25 cellular contexts compared by ENCODE assay signal in genomic region chr3:67641451-67641850, GRCh38. TPM values are rescaled to one million over a fixed set of nuclear protein-coding genes. Genes with fewer than 3 reads are reported as not detected.
A peak's percentile ranks its signal among the peaks of the same experiment; 100 is the strongest.
DNase-seq lines count a peak whose midpoint lies in the region; ATAC-seq and TF ChIP-seq lines count a peak whose summit lies in the region.
"Had no signal": no experiment of that assay in that cellular context is flagged by ENCODE, and none has a peak within 500 bp of the region (broad histone marks: within the 10 kb centered on the region; RNA-seq: fewer than 3 reads in every experiment).

No MANE protein-coding gene starts in this region.

- no peaks in the 10 kb centered on the region for H3K27me3 ChIP-seq in CD4-positive, alpha-beta T cell (ENCODE audit: control insufficient read depth, insufficient read depth, low read length)
- no peaks in the 10 kb centered on the region for H3K27me3 ChIP-seq in right lobe of liver
- H3K27me3 ChIP-seq: BLaER1 treated with 17β-estradiol and CSF1 and Interleukin-3, amounts not matched to agents 10 nM and 100 nM; SJCRH30 had no signal

- peaks cover 74% of the 10 kb centered on the region for H3K4me1 Mint-ChIP-seq in activated T-cell treated with anti-CD3 and anti-CD28 coated beads, Interleukin-2, amount 50 U/mL, for 4 hours (ENCODE audit: low read depth)
- H3K4me1 Mint-ChIP-seq in activated T-helper 17 cell treated with anti-CD3 and anti-CD28 coated beads, Interleukin-2, amount 50 U/mL, for 72 hours, result peaks cover 30% of the 10 kb centered on the region
- H3K4me1 Mint-ChIP-seq in CD4-positive, alpha-beta T cell (ENCODE audit: low read depth), result peaks cover 92% of the 10 kb centered on the region

- peaks cover 0 to 3% (median 0%) of the 10 kb centered on the region in 4 donors for H3K36me3 ChIP-seq in right lobe of liver
- H3K36me3 ChIP-seq: SJCRH30 had no signal

- no peak overlapping the region for H3K4me3 Mint-ChIP-seq in activated T-cell treated with anti-CD3 and anti-CD28 coated beads, Interleukin-2, amount 50 U/mL, for 4 hours
- H3K4me3 Mint-ChIP-seq in activated T-helper 17 cell treated with anti-CD3 and anti-CD28 coated beads, Interleukin-2, amount 50 U/mL, for 72 hours, result no peak overlapping the region
- H3K4me3 Mint-ChIP-seq in CD4-positive, alpha-beta T cell, result no peak overlapping the region

- H3K9me3 ChIP-seq in CD4-positive, alpha-beta T cell (ENCODE audit: control insufficient read depth, low read length), result no peaks in the 10 kb centered on the region
- H3K9me3 ChIP-seq in right lobe of liver, result no peaks in the 10 kb centered on the region
- H3K9me3 ChIP-seq: A549, SJCRH30 had no signal

- POLR2A ChIA-PET in CD4-positive, alpha-beta T cell (lab: Charles Lee), result interaction anchor here (1.1 to 2.5 kb wide), 2 partner anchors 14 to 68 kb away, joined by 3 to 12 read pairs; partner anchors contain the start of gene SUCLG2

- no peak for TF ChIP-seq CTCF in CD4-positive, alpha-beta T cell (IDR thresholded peaks at IDR 0.05)
- no peak for TF ChIP-seq CTCF in right lobe of liver (IDR thresholded peaks at IDR 0.05)

- TF ChIP-seq POLR2A in right lobe of liver (IDR thresholded peaks at IDR 0.05), result no peak

- no peak overlapping the region for H3K27ac Mint-ChIP-seq in activated T-helper 17 cell treated with anti-CD3 and anti-CD28 coated beads, Interleukin-2, amount 50 U/mL, for 72 hours
- H3K27ac Mint-ChIP-seq in CD4-positive, alpha-beta T cell, result no peak overlapping the region

- H3K27me3 Mint-ChIP-seq in activated T-cell treated with anti-CD3 and anti-CD28 coated beads, Interleukin-2, amount 50 U/mL, for 4 hours (ENCODE audit: low read depth), result no peaks in the 10 kb centered on the region
- no peaks in the 10 kb centered on the region for H3K27me3 Mint-ChIP-seq in activated T-helper 17 cell treated with anti-CD3 and anti-CD28 coated beads, Interleukin-2, amount 50 U/mL, for 72 hours
- H3K27me3 Mint-ChIP-seq in CD4-positive, alpha-beta T cell, result no peaks in the 10 kb centered on the region
- H3K27me3 Mint-ChIP-seq: CD4-positive, alpha-beta memory T cell had no signal

- H3K4me1 ChIP-seq in right lobe of liver, result peaks cover 0 to 19% (median 5%) of the 10 kb centered on the region in 4 donors
- H3K4me1 ChIP-seq: BLaER1 treated with 17β-estradiol and CSF1 and Interleukin-3, amounts not matched to agents 10 nM and 100 nM; SJCRH30 had no signal

- intact Hi-C loops in CD4-positive, alpha-beta T cell (cut with DNase I, micrococcal nuclease), result no loop called here
- intact Hi-C loops in right lobe of liver (cut with DNase I), result no loop called here

- WGBS in right lobe of liver (ENCODE audit: insufficient coverage, low coverage, low lambda C conversion rate, missing lambda C conversion rate), result 84% methylated on average over 3 of the region's 3 CpGs

- H3K9me3 Mint-ChIP-seq in activated T-cell treated with anti-CD3 and anti-CD28 coated beads, Interleukin-2, amount 50 U/mL, for 4 hours, result no peaks in the 10 kb centered on the region
- H3K9me3 Mint-ChIP-seq in activated T-helper 17 cell treated with anti-CD3 and anti-CD28 coated beads, Interleukin-2, amount 50 U/mL, for 72 hours, result no peaks in the 10 kb centered on the region
- no peaks in the 10 kb centered on the region for H3K9me3 Mint-ChIP-seq in CD4-positive, alpha-beta T cell
- H3K9me3 Mint-ChIP-seq: CD4-positive, alpha-beta memory T cell had no signal

- no peak for DNase-seq in activated T-cell treated with anti-CD3 and anti-CD28 coated beads, Interleukin-2, amount 50 U/mL, for 4 hours
- no peak for DNase-seq in activated T-cell treated with anti-CD3 and anti-CD28 coated beads, Interleukin-2, amount 50 U/mL, for 1 hour
- no peak for DNase-seq in stimulated activated naive CD8-positive, alpha-beta T cell treated with anti-CD3 and anti-CD28 coated beads, Interleukin-15, Interleukin-2, amounts not matched to agents 100 U/mL and 50 U/mL, for 24 hours
- DNase-seq in CD4-positive, alpha-beta T cell, result no peak
- DNase-seq in right lobe of liver, result no peak
- DNase-seq: AML-193; CD4-positive, alpha-beta memory T cell; COR-L47; DMS53; GM23248; H7; NCI-H1048; NCI-H1417; NCI-H1694; NCI-H2029 treated with DMSO at 0.1 percent for 48 hours; NCI-H2227 treated with DMSO at 0.1 percent for 48 hours; NCI-H526 treated with DMSO at 0.1 percent for 48 hours; PC-9; SJCRH30 had no signal

- peak; percentile 67 to 82 for ATAC-seq in activated T-cell treated with anti-CD3 and anti-CD28 coated beads, Interleukin-2, amount 50 U/mL, for 4 hours
- ATAC-seq in HG02610 (IDR thresholded peaks at IDR 0.05; ENCODE audit: unreplicated experiment), result peak; percentile 75
- ATAC-seq in activated T-helper 17 cell treated with anti-CD3 and anti-CD28 coated beads, Interleukin-2, amount 50 U/mL, for 72 hours (replicated peaks), result peak; percentile 86
- ATAC-seq in stimulated activated naive CD8-positive, alpha-beta T cell treated with anti-CD3 and anti-CD28 coated beads, Interleukin-15, Interleukin-2, amounts not matched to agents 100 U/mL and 50 U/mL, for 24 hours, result peak; percentile 77
- ATAC-seq in CD4-positive, alpha-beta T cell (ENCODE audit: poor library complexity), result no peak
- no peak for ATAC-seq in right lobe of liver
- ATAC-seq: A549, Right ventricle myocardium inferior, SK-N-SH treated with all-trans-retinoic acid at 6 μM for 48 hours had no signal

- CTCF ChIA-PET in CD4-positive, alpha-beta T cell (lab: Charles Lee), result interaction anchor here (1.5 kb wide), 1 partner anchor 26 kb away, joined by 3 read pairs; no protein-coding TSS in a partner anchor

- no peak overlapping the region for H3K4me3 ChIP-seq in right lobe of liver
- H3K4me3 ChIP-seq: A549; BLaER1 treated with 17β-estradiol and CSF1 and Interleukin-3, amounts not matched to agents 10 nM and 100 nM; GM23248; PC-9; SJCRH30 had no signal

- H3K36me3 Mint-ChIP-seq in activated T-cell treated with anti-CD3 and anti-CD28 coated beads, Interleukin-2, amount 50 U/mL, for 4 hours (ENCODE audit: insufficient read depth), result peaks cover 24% of the 10 kb centered on the region
- H3K36me3 Mint-ChIP-seq in activated T-helper 17 cell treated with anti-CD3 and anti-CD28 coated beads, Interleukin-2, amount 50 U/mL, for 72 hours (ENCODE audit: low read depth), result peaks cover 57% of the 10 kb centered on the region
- peaks cover 85% of the 10 kb centered on the region for H3K36me3 Mint-ChIP-seq in CD4-positive, alpha-beta T cell (ENCODE audit: low read depth)

- H3K27ac ChIP-seq in CD4-positive, alpha-beta T cell (ENCODE audit: low read depth, low read length), result no peak overlapping the region
- no peak overlapping the region for H3K27ac ChIP-seq in right lobe of liver
- H3K27ac ChIP-seq: BLaER1 treated with 17β-estradiol and CSF1 and Interleukin-3, amounts not matched to agents 10 nM and 100 nM; GM23248; PC-9; SJCRH30 had no signal

RNA-seq across cellular contexts. Expression of gene SUCLG2, which starts 13.0 kb away (rescaled TPM):
- total RNA-seq in activated T-cell treated with anti-CD3 and anti-CD28 coated beads, Interleukin-2, amount 50 U/mL, for 4 hours, result 10 to 100 TPM; 28.3 to 38.2 (median 29.7) TPM
- total RNA-seq in activated T-helper 17 cell treated with anti-CD3 and anti-CD28 coated beads, Interleukin-2, amount 50 U/mL, for 72 hours, result 10 to 100 TPM; 34.3 to 42.5 TPM
- 10 to 100 TPM; 51.7 to 52.4 TPM for total RNA-seq in CD4-positive, alpha-beta T cell
- total RNA-seq in right lobe of liver, result 100 to 1,000 TPM; 138 to 167 (median 158) TPM

Comparison
In these comparisons a context has a peak if more than half of its experiments do, and no peak if none do; other contexts are left out.
1. ATAC-seq: peak in activated T-cell treated with anti-CD3 and anti-CD28 coated beads, Interleukin-2, amount 50 U/mL, for 4 hours (2 of 2), HG02610 (single experiment), activated T-helper 17 cell treated with anti-CD3 and anti-CD28 coated beads, Interleukin-2, amount 50 U/mL, for 72 hours (single experiment) and stimulated activated naive CD8-positive, alpha-beta T cell treated with anti-CD3 and anti-CD28 coated beads, Interleukin-15, Interleukin-2, amounts not matched to agents 100 U/mL and 50 U/mL, for 24 hours (single experiment); none in CD4-positive, alpha-beta T cell (single experiment) and right lobe of liver (0 of 4).